Comparison of ENCODE assay signal across 16 cellular contexts in genomic region chr10:58641708-58642107, GRCh38.
DNase-seq lines count a peak whose midpoint lies in the region; ATAC-seq and TF ChIP-seq lines count a peak whose summit lies in the region.
"Had no signal": no experiment of that assay in that cellular context is flagged by ENCODE, and none has a peak within 500 bp of the region (broad histone marks: within the 10 kb centered on the region; RNA-seq: fewer than 3 reads in every experiment).

No MANE protein-coding gene starts in this region.

- H4K8ac ChIP-seq in neuronal stem cell (ENCODE audit: low read depth, low read length), result no peak overlapping the region

- H3K9ac ChIP-seq in neuronal stem cell (ENCODE audit: low read depth, low read length, poor library complexity), result no peak overlapping the region

- H3K4me3 ChIP-seq in brain microvascular endothelial cell (ENCODE audit: low read depth, low read length), result no peak overlapping the region
- no peak overlapping the region for H3K4me3 ChIP-seq in neuronal stem cell (ENCODE audit: low read length in 2 of 2)
- H3K4me3 ChIP-seq: stomach had no signal

- H3K27ac ChIP-seq in brain microvascular endothelial cell, result peak overlapping the region; percentile 87
- H3K27ac ChIP-seq in neuronal stem cell (replicated peaks; ENCODE audit: low read length), result no peak overlapping the region
- H3K27ac ChIP-seq: stomach had no signal

- no peak overlapping the region for H2AFZ ChIP-seq in neuronal stem cell (ENCODE audit: low read length)

- in situ Hi-C loops in brain microvascular endothelial cell (cut with HindIII; ENCODE audit: low pct_ligation_motif_present, low sequenced_read_pairs), result no loop called here

- H3K9me3 ChIP-seq in neuronal stem cell (replicated peaks in 1 of 2; ENCODE audit: control insufficient read depth in 2 of 2, insufficient read depth in 1 of 2, low read depth in 1 of 2, low read length in 2 of 2), result no peaks in the 10 kb centered on the region
- H3K9me3 ChIP-seq: stomach had no signal

- H3K4ac ChIP-seq in neuronal stem cell (ENCODE audit: low read length), result no peak overlapping the region

- H3K36me3 ChIP-seq in brain microvascular endothelial cell (replicated peaks), result no peaks in the 10 kb centered on the region
- H3K36me3 ChIP-seq in neuronal stem cell (replicated peaks in 1 of 2; ENCODE audit: control insufficient read depth in 2 of 2, insufficient read depth in 2 of 2, low read length in 2 of 2), result no peaks in the 10 kb centered on the region
- H3K36me3 ChIP-seq: stomach had no signal

- no peak for ATAC-seq in HG03175 (IDR thresholded peaks at IDR 0.05; ENCODE audit: unreplicated experiment)
- ATAC-seq: T-cell had no signal

- H2BK5ac ChIP-seq in neuronal stem cell (ENCODE audit: low read length), result no peak overlapping the region

- no CpG with 5 or more reads among the region's 2 CpGs for WGBS in neuronal stem cell (ENCODE audit: extremely low coverage in 2 of 2, insufficient read length in 2 of 2, insufficient replicate concordance in 1 of 2), 2 donors

- H3K4me1 ChIP-seq in neuronal stem cell (ENCODE audit: control insufficient read depth in 2 of 2, insufficient read depth in 1 of 2, low read depth in 1 of 2, low read length in 2 of 2), result peaks cover 4 to 5% of the 10 kb centered on the region in 2 donors

- DNase-seq in HS-5 (ENCODE audit: low read depth) (peak; percentile 51), brain microvascular endothelial cell (peak; percentile 67), iris pigment epithelial cell (ENCODE audit: low read depth) (peak; percentile 86), neuronal stem cell (ENCODE audit: low spot score) (no peak)
- no peak for DNase-seq in effector CD8-positive, alpha-beta T cell (lab: John Stamatoyannopoulos, UW)
- no peak for DNase-seq in stimulated activated CD4-positive, alpha-beta T cell treated with anti-CD3 and anti-CD28 coated beads, Interleukin-12 subunit alpha, Interleukin-12 subunit beta, amount 100 ng/mL, for 4 hours
- DNase-seq: activated CD4-positive, alpha-beta T cell treated with anti-CD3 and anti-CD28 coated beads for 1 hour; activated T-cell treated with anti-CD3 and anti-CD28 coated beads, Interleukin-2, amount 50 U/mL, for 1 hour; amygdala; CD4-positive, alpha-beta memory T cell; effector memory CD4-positive, alpha-beta T cell; left ventricle myocardium superior; NCI-H1048; stomach; T-cell had no signal

- H3K79me1 ChIP-seq in neuronal stem cell (ENCODE audit: low read depth, low read length), result no peaks in the 10 kb centered on the region

- H2AK5ac ChIP-seq in neuronal stem cell (ENCODE audit: low read depth, low read length), result no peak overlapping the region

- H4K91ac ChIP-seq in neuronal stem cell (ENCODE audit: low read depth, low read length, poor library complexity), result no peak overlapping the region

- no peak overlapping the region for H3K23ac ChIP-seq in neuronal stem cell (ENCODE audit: low read depth, low read length, poor library complexity)

- H3K27me3 ChIP-seq in brain microvascular endothelial cell (replicated peaks) (no peaks in the 10 kb centered on the region), neuronal stem cell (ENCODE audit: control insufficient read depth in 3 of 3, insufficient read depth in 3 of 3, low read depth in 1 of 3, low read length in 3 of 3) (no peaks in the 10 kb centered on the region)
- H3K27me3 ChIP-seq: stomach had no signal

- no peak overlapping the region for H3K4me2 ChIP-seq in neuronal stem cell (ENCODE audit: insufficient read depth, low read length, poor library complexity, severe bottlenecking)

- no peak overlapping the region for H2BK15ac ChIP-seq in neuronal stem cell (ENCODE audit: low read length)

- H2BK120ac ChIP-seq in neuronal stem cell (ENCODE audit: low read depth, low read length), result no peak overlapping the region

- H3K14ac ChIP-seq in neuronal stem cell (ENCODE audit: low read length), result no peak overlapping the region

- TF ChIP-seq CTCF in brain microvascular endothelial cell (IDR thresholded peaks at IDR 0.05; ENCODE audit: low read depth, low read length, missing control alignments), result no peak

- H3K18ac ChIP-seq in neuronal stem cell (ENCODE audit: low read length), result no peak overlapping the region

- H2BK12ac ChIP-seq in neuronal stem cell (ENCODE audit: low read length), result no peak overlapping the region

Comparison
In these comparisons a context has a peak if more than half of its experiments do, and no peak if none do; other contexts are left out.
1. DNase-seq: peak in HS-5 (single experiment), brain microvascular endothelial cell (single experiment) and iris pigment epithelial cell (single experiment); none in effector CD8-positive, alpha-beta T cell (single experiment), stimulated activated CD4-positive, alpha-beta T cell treated with anti-CD3 and anti-CD28 coated beads, Interleukin-12 subunit alpha, Interleukin-12 subunit beta, amount 100 ng/mL, for 4 hours (single experiment) and neuronal stem cell (single experiment).